ENCODE assay signal across 8 cellular contexts in genomic region chr12:127145929-127146789, GRCh38.
DNase-seq lines count a peak whose midpoint lies in the region; ATAC-seq and TF ChIP-seq lines count a peak whose summit lies in the region.

No MANE protein-coding gene starts in this region.

- no peak for TF ChIP-seq CTCF in type B pancreatic cell (conservative IDR thresholded peaks at IDR 0.05)

- H3K4me1 Mint-ChIP-seq in type B pancreatic cell (ENCODE audit: unreplicated experiment) = no peaks in the 10 kb centered on the region

- H3K27me3 Mint-ChIP-seq in type B pancreatic cell = peaks cover 3% of the 10 kb centered on the region

- DNase-seq in AG20443 (ENCODE audit: low spot score) (peak; percentile 89), NCI-H82 treated with DMSO at 0.1 percent for 48 hours (lab: John Stamatoyannopoulos, UW; ENCODE audit: unreplicated experiment) (peak; percentile 52), glomerular visceral epithelial cell (ENCODE audit: extremely low spot score) (peak; percentile 46), type B pancreatic cell (ENCODE audit: extremely low spot score, unreplicated experiment) (no peak), SIG-M5 (lab: John Stamatoyannopoulos, UW) (no peak)
- peak; percentile 84 for DNase-seq in activated naive CD4-positive, alpha-beta T cell treated with anti-CD3 and anti-CD28 coated beads, Interleukin-2, amount 50 U/mL, for 16 hours

- H3K4me3 Mint-ChIP-seq in type B pancreatic cell = peak overlapping the region; percentile 70

- H3K9ac ChIP-seq in rectal smooth muscle tissue (ENCODE audit: low read length) = no peak overlapping the region

- no peak for ATAC-seq in GM19035 (IDR thresholded peaks at IDR 0.05; ENCODE audit: unreplicated experiment)

- H3K9me3 Mint-ChIP-seq in type B pancreatic cell = peaks cover 9% of the 10 kb centered on the region

- H3K4me3 ChIP-seq in rectal smooth muscle tissue (ENCODE audit: low read length) = peak overlapping the region; percentile 71

- no peaks in the 10 kb centered on the region for H3K27me3 ChIP-seq in rectal smooth muscle tissue (ENCODE audit: control insufficient read depth, insufficient read depth, low read length)

- H3K4me1 ChIP-seq in rectal smooth muscle tissue (ENCODE audit: control insufficient read depth, insufficient read depth, low read length) = peaks cover 2% of the 10 kb centered on the region

- peak overlapping the region; percentile 48 for H3K27ac ChIP-seq in rectal smooth muscle tissue (ENCODE audit: low read depth, low read length)

- H3K36me3 ChIP-seq in rectal smooth muscle tissue (ENCODE audit: control insufficient read depth, insufficient read depth, low read length) = no peaks in the 10 kb centered on the region

- H3K36me3 Mint-ChIP-seq in type B pancreatic cell = no peaks in the 10 kb centered on the region

- no peak overlapping the region for H3K27ac Mint-ChIP-seq in type B pancreatic cell

Comparison
In these comparisons a context has a peak if more than half of its experiments do, and no peak if none do; other contexts are left out.
1. DNase-seq: peak in AG20443 (single experiment), NCI-H82 treated with DMSO at 0.1 percent for 48 hours (single experiment), activated naive CD4-positive, alpha-beta T cell treated with anti-CD3 and anti-CD28 coated beads, Interleukin-2, amount 50 U/mL, for 16 hours (single experiment) and glomerular visceral epithelial cell (single experiment); none in type B pancreatic cell (single experiment) and SIG-M5 (single experiment).